8 cellular contexts compared by ENCODE assay signal in the genomic region with DNA sequence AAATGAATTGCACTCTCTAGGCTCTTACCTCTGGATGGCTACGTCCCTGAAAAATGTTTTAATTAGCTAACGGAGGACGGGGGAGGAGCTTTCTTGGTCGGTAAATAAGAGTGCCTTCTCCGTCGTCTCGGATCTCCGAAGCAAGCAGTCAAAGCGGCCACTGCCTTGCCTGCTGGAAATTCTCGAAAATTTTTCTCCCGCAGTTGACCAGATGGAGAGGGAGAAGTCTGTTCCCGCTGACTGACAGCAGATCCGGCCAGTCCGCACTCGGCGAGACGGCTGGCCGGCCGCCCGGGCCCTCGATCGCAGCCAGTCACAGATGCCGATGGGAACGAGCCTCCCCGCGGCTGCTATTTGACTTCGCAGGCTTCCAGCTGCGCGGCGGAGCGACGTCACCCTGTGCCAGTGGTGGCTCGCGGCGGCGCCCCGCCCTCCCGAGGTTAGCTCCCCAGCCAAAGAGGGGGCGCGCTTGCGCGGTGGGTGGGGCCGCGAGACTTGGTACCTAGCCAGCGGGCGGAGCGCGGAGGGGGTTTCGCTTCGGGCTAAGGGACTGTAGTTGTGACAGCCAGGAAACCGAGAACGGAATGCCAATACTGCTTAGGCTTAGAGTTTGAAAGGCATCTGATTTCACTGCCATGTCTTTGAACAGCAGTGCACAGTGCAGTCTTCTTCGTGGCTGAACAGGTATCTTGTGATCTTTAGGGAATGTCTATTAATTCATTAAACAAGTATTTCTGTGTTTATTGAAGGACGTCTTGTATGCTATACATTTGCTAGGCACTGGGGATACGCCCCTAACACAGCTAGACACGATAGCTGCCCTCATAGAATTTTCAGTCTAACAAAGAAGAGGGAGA.
DNase-seq lines count a peak whose midpoint lies in the region; ATAC-seq and TF ChIP-seq lines count a peak whose summit lies in the region.

TSS of gene PPM1K (minus strand) at position 184 of the 857 bp plus-strand sequence. CDS start 5,978 bp downstream, outside the sequence.

- peak; percentile 16 for TF ChIP-seq CTCF in AG09319 (IDR thresholded peaks at IDR 0.05; ENCODE audit: low read depth, low read length)

- peak within 1 kb of the TSS; percentile 100 for H3K27ac Mint-ChIP-seq in central memory CD8-positive, alpha-beta T cell (ENCODE audit: low read depth)

- no peaks in the 10 kb centered on the region for H3K9me3 Mint-ChIP-seq in central memory CD8-positive, alpha-beta T cell

- H3K4me3 Mint-ChIP-seq in central memory CD8-positive, alpha-beta T cell, result peak within 1 kb of the TSS; percentile 95

- peak; percentile 98 for DNase-seq in AG09319 (ENCODE audit: extremely low read depth, low read depth)
- DNase-seq in NCI-H446 (lab: John Stamatoyannopoulos, UW), result peak; percentile 77 to 96
- DNase-seq in activated CD4-positive, CD25-positive, alpha-beta regulatory T cell treated with anti-CD3 and anti-CD28 coated beads, Interleukin-2, amount 50 U/mL, for 16 hours (ENCODE audit: low read depth, low spot score), result peak; percentile 95
- DNase-seq in central memory CD8-positive, alpha-beta T cell (ENCODE audit: low spot score in 2 of 2), result peak; percentile 99
- DNase-seq in iris pigment epithelial cell (ENCODE audit: low read depth), result peak; percentile 99
- peak; percentile 97 to 98 for DNase-seq in stimulated activated CD4-positive, alpha-beta T cell treated with anti-CD3 and anti-CD28 coated beads, Interleukin-12 subunit alpha, Interleukin-12 subunit beta, amount 100 ng/mL, for 24 hours (ENCODE audit: low read depth in 2 of 2)

- peak; percentile 87 for ATAC-seq in GM19025 (IDR thresholded peaks at IDR 0.05; ENCODE audit: low read depth, unreplicated experiment)
- peak; percentile 84 for ATAC-seq in HG03342 (IDR thresholded peaks at IDR 0.05; ENCODE audit: unreplicated experiment)
- peak; percentile 84 for ATAC-seq in central memory CD8-positive, alpha-beta T cell (replicated peaks; ENCODE audit: extremely low read depth, poor library complexity, severe bottlenecking)

- peaks cover 50% of the 10 kb centered on the region for H3K4me1 Mint-ChIP-seq in central memory CD8-positive, alpha-beta T cell

- peaks cover 27% of the 10 kb centered on the region for H3K36me3 Mint-ChIP-seq in central memory CD8-positive, alpha-beta T cell (ENCODE audit: insufficient read depth)

- H3K27me3 Mint-ChIP-seq in central memory CD8-positive, alpha-beta T cell, result no peaks in the 10 kb centered on the region

Comparison
In these comparisons a context has a peak if more than half of its experiments do, and no peak if none do; other contexts are left out.
1. Peak in every context shown above with its lines: DNase-seq and ATAC-seq.